Comparison of ENCODE assay signal across 13 cellular contexts in genomic region chr18:70322928-70323327, GRCh38. TPM values are rescaled to one million over a fixed set of nuclear protein-coding genes. Genes with fewer than 3 reads are reported as not detected.
DNase-seq lines count a peak whose midpoint lies in the region; ATAC-seq, FAIRE-seq and TF ChIP-seq lines count a peak whose summit lies in the region.
"Had no signal": no experiment of that assay in that cellular context is flagged by ENCODE, and none has a peak within 500 bp of the region (broad histone marks: within the 10 kb centered on the region; RNA-seq: fewer than 3 reads in every experiment).

No MANE protein-coding gene starts in this region.

- H3K27ac Mint-ChIP-seq in WTC11 = peak overlapping the region; percentile 31
- H3K27ac Mint-ChIP-seq in nephron progenitor cell = peak overlapping the region; percentile 78
- H3K27ac Mint-ChIP-seq: activated naive CD8-positive, alpha-beta T cell treated with anti-CD3 and anti-CD28 coated beads, Interleukin-2, amount 50 U/mL, for 24 hours; effector memory CD8-positive, alpha-beta T cell had no signal

- peak; percentile 100 for FAIRE-seq in D721Med (lab: Jason Lieb, UNC)

- TF ChIP-seq CTCF in D721Med (IDR thresholded peaks at IDR 0.05; ENCODE audit: insufficient read depth, missing control alignments) = no peak
- no peak for TF ChIP-seq CTCF in WTC11 (IDR thresholded peaks at IDR 0.05)
- TF ChIP-seq CTCF in fibroblast of pulmonary artery (IDR thresholded peaks at IDR 0.05; ENCODE audit: low read length, missing control alignments) = no peak
- no peak for TF ChIP-seq CTCF in nephron progenitor cell (IDR thresholded peaks at IDR 0.05)

- H3K27me3 Mint-ChIP-seq in WTC11 (ENCODE audit: low read depth) (no peaks in the 10 kb centered on the region), nephron progenitor cell (ENCODE audit: low read depth, poor library complexity) (no peaks in the 10 kb centered on the region)
- H3K27me3 Mint-ChIP-seq: activated naive CD8-positive, alpha-beta T cell treated with anti-CD3 and anti-CD28 coated beads, Interleukin-2, amount 50 U/mL, for 24 hours; effector memory CD8-positive, alpha-beta T cell had no signal

- H3K4me1 Mint-ChIP-seq in WTC11 = peaks cover 9% of the 10 kb centered on the region; the same call in 1 of the 2 replicates
- peaks cover 6% of the 10 kb centered on the region for H3K4me1 Mint-ChIP-seq in nephron progenitor cell
- H3K4me1 Mint-ChIP-seq: activated naive CD8-positive, alpha-beta T cell treated with anti-CD3 and anti-CD28 coated beads, Interleukin-2, amount 50 U/mL, for 24 hours had no signal

- H3K9me3 Mint-ChIP-seq in WTC11 = no peaks in the 10 kb centered on the region
- peaks cover 22% of the 10 kb centered on the region for H3K9me3 Mint-ChIP-seq in nephron progenitor cell
- H3K9me3 Mint-ChIP-seq: activated naive CD8-positive, alpha-beta T cell treated with anti-CD3 and anti-CD28 coated beads, Interleukin-2, amount 50 U/mL, for 24 hours; effector memory CD8-positive, alpha-beta T cell had no signal

- POLR2A ChIA-PET in WTC11 (lab: Charles Lee) = no interaction called here

- H3K4me3 ChIP-seq in fibroblast of pulmonary artery (replicated peaks; ENCODE audit: low read depth, low read length) = no peak overlapping the region

- ATAC-seq in WTC11 (peak; percentile 46), GM18517 (IDR thresholded peaks at IDR 0.05; ENCODE audit: unreplicated experiment) (no peak), GM18873 (IDR thresholded peaks at IDR 0.05; ENCODE audit: low FRiP score, unreplicated experiment) (no peak), HG02798 (IDR thresholded peaks at IDR 0.05; ENCODE audit: poor library complexity, unreplicated experiment) (no peak)
- ATAC-seq: activated naive CD8-positive, alpha-beta T cell treated with anti-CD3 and anti-CD28 coated beads, Interleukin-2, amount 50 U/mL, for 24 hours; effector memory CD8-positive, alpha-beta T cell had no signal

- CTCF ChIA-PET in WTC11 (lab: Charles Lee) = no interaction called here

- H3K4me3 Mint-ChIP-seq in WTC11 = no peak overlapping the region
- no peak overlapping the region for H3K4me3 Mint-ChIP-seq in nephron progenitor cell
- H3K4me3 Mint-ChIP-seq: activated naive CD8-positive, alpha-beta T cell treated with anti-CD3 and anti-CD28 coated beads, Interleukin-2, amount 50 U/mL, for 24 hours; effector memory CD8-positive, alpha-beta T cell had no signal

- H3K36me3 Mint-ChIP-seq in WTC11 (peaks cover 16% of the 10 kb centered on the region), nephron progenitor cell (ENCODE audit: low read depth) (peaks cover 89% of the 10 kb centered on the region)

- DNase-seq in D721Med (ENCODE audit: insufficient read length, low spot score) (peak; percentile 44), WTC11 (ENCODE audit: low spot score) (no peak), fibroblast of pulmonary artery (ENCODE audit: low read depth) (peak; percentile 35), nephron progenitor cell (no peak), amniotic stem cell (lab: John Stamatoyannopoulos, UW) (no peak)
- DNase-seq: activated CD8-positive, alpha-beta memory T cell treated with anti-CD3 and anti-CD28 coated beads, Interleukin-2, amount 50 U/mL, for 48 hours; activated naive CD8-positive, alpha-beta T cell treated with anti-CD3 and anti-CD28 coated beads, Interleukin-2, amount 50 U/mL, for 24 hours; effector memory CD8-positive, alpha-beta T cell; NCI-H524 treated with DMSO at 0.1 percent for 48 hours; stimulated activated CD4-positive, alpha-beta T cell treated with anti-CD3 and anti-CD28 coated beads, Interleukin-1b, Interleukin-23, amount 100 ng/mL, for 48 hours had no signal

TF ChIP-seq in WTC11, 78 proteins besides CTCF, POLR2A, EP300 and RAD21:
- TF ChIP-seq E2F1 (CRISPR knock-in tag; IDR thresholded peaks at IDR 0.05) (no peak), ZNF263 (CRISPR knock-in tag; IDR thresholded peaks at IDR 0.05; ENCODE audit: low read depth) (no peak), NR1H2 (CRISPR knock-in tag; IDR thresholded peaks at IDR 0.05) (no peak), ZNF232 (CRISPR knock-in tag; IDR thresholded peaks at IDR 0.05) (no peak), ELF4 (CRISPR knock-in tag; IDR thresholded peaks at IDR 0.05; ENCODE audit: low read depth) (no peak), E2F4 (CRISPR knock-in tag; IDR thresholded peaks at IDR 0.05; ENCODE audit: borderline replicate concordance, low read depth) (no peak), ETV6 (CRISPR knock-in tag; IDR thresholded peaks at IDR 0.05) (no peak), MAX (CRISPR knock-in tag; IDR thresholded peaks at IDR 0.05) (no peak), SOX15 (CRISPR knock-in tag; IDR thresholded peaks at IDR 0.05) (no peak), ATF2 (CRISPR knock-in tag; IDR thresholded peaks at IDR 0.05; ENCODE audit: borderline replicate concordance, low read depth) (no peak), ZNF281 (CRISPR knock-in tag; IDR thresholded peaks at IDR 0.05) (no peak), GRHL2 (CRISPR knock-in tag; IDR thresholded peaks at IDR 0.05; ENCODE audit: insufficient replicate concordance, severe bottlenecking) (no peak), HMGA2 (CRISPR knock-in tag; IDR thresholded peaks at IDR 0.05) (no peak)
- TF ChIP-seq, protein P1, sequence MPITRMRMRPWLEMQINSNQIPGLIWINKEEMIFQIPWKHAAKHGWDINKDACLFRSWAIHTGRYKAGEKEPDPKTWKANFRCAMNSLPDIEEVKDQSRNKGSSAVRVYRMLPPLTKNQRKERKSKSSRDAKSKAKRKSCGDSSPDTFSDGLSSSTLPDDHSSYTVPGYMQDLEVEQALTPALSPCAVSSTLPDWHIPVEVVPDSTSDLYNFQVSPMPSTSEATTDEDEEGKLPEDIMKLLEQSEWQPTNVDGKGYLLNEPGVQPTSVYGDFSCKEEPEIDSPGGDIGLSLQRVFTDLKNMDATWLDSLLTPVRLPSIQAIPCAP (CRISPR knock-in tag; IDR thresholded peaks at IDR 0.05) = no peak
TF ChIP-seq in WTC11: peak in this region for 0.

RNA-seq across cellular contexts. Expression of gene SOCS6, which starts 34.1 kb away (rescaled TPM):
- total RNA-seq in WTC11 (2021) = 12.2 to 16.5 TPM (median 14.5 TPM) in 3 replicates

Comparison
In these comparisons a context has a peak if more than half of its experiments do, and no peak if none do; other contexts are left out.
1. DNase-seq: peak in D721Med (single experiment) and fibroblast of pulmonary artery (single experiment); none in WTC11 (single experiment), nephron progenitor cell (single experiment) and amniotic stem cell (single experiment).